In the genomic region with DNA sequence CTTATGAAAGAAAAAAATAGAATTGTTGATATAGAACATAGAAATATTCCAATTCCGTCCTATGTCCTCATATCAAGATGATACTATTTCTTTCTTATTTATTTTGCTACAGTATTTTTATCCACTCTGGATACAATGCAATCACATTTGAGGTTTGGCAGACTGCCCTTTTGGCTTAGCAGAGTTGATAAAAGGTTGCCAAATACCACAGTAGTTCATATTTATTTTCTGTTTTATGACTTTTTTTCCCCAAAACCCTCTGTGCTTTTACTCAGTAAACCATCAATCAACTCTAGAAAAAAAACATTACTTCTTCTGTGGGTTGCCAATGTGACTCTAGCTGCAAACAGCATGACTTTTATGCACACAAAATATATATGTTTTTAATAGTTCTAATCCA, we compare ENCODE assay signal across 14 cellular contexts.
DNase-seq lines count a peak whose midpoint lies in the region; ATAC-seq and TF ChIP-seq lines count a peak whose summit lies in the region.
"Had no signal": no experiment of that assay in that cellular context is flagged by ENCODE, and none has a peak within 500 bp of the region (broad histone marks: within the 10 kb centered on the region; RNA-seq: fewer than 3 reads in every experiment).

No MANE protein-coding gene starts in this region.

- CTCF ChIA-PET in HEK293T (lab: Yijun Ruan, JAX), result no interaction called here

- DNase-seq in HEK293T (ENCODE audit: extremely low spot score) (no peak), NCI-H446 treated with DMSO at 0.1 percent for 48 hours (lab: John Stamatoyannopoulos, UW) (peak; percentile 14), dermis blood vessel endothelial cell (peak; percentile 3), pons (ENCODE audit: low spot score) (peak; percentile 46), NCI-H82 treated with DMSO at 0.1 percent for 48 hours (lab: John Stamatoyannopoulos, UW; ENCODE audit: unreplicated experiment) (no peak), NCI-H2171 treated with DMSO at 0.1 percent for 48 hours (lab: John Stamatoyannopoulos, UW) (no peak)
- DNase-seq: activated B cell treated with CpG ODN at 0.5 μM for 24 hours; activated effector memory CD4-positive, alpha-beta T cell treated with anti-CD3 and anti-CD28 coated beads, Interleukin-2, amount 50 U/mL, for 16 hours; effector CD8-positive, alpha-beta T cell; NCI-H510A treated with DMSO at 0.1 percent for 48 hours; occipital lobe; stimulated activated naive CD8-positive, alpha-beta T cell treated with anti-CD3 and anti-CD28 coated beads, Interleukin-15, amount 100 ng/mL, for 72 hours had no signal

- POLR2A ChIA-PET in HEK293T (lab: Yijun Ruan, JAX), result no interaction called here

- ATAC-seq in GM21619 (IDR thresholded peaks at IDR 0.05; ENCODE audit: unreplicated experiment), result no peak
- ATAC-seq: Panc1; stimulated activated naive CD8-positive, alpha-beta T cell treated with anti-CD3 and anti-CD28 coated beads, Interleukin-15, amount 100 ng/mL, for 72 hours had no signal

TF ChIP-seq in HEK293T, 16 proteins besides CTCF, POLR2A, EP300 and RAD21:
- no peak for TF ChIP-seq BHLHE40 (IDR thresholded peaks at IDR 0.05; ENCODE audit: borderline replicate concordance)
- peak; percentile 38 for TF ChIP-seq PKNOX1 (IDR thresholded peaks at IDR 0.05)

Comparison
In these comparisons a context has a peak if more than half of its experiments do, and no peak if none do; other contexts are left out.
1. DNase-seq: peak in NCI-H446 treated with DMSO at 0.1 percent for 48 hours (single experiment), dermis blood vessel endothelial cell (single experiment) and pons (single experiment); none in HEK293T (single experiment), NCI-H82 treated with DMSO at 0.1 percent for 48 hours (single experiment) and NCI-H2171 treated with DMSO at 0.1 percent for 48 hours (single experiment).